8 cellular contexts compared by ENCODE assay signal in genomic region chr5:112522891-112523673, GRCh38.
DNase-seq lines count a peak whose midpoint lies in the region; ATAC-seq, FAIRE-seq and TF ChIP-seq lines count a peak whose summit lies in the region.
"Not testable (repeated sequence)": the region's sequence is repeated elsewhere in the genome, so short reads cannot be mapped to it uniquely, and the experiment has no call there.

No MANE protein-coding gene starts in this region.

- H3K36me3 ChIP-seq in WERI-Rb-1, spleen: not testable (repeated sequence)

- not testable (repeated sequence) for TF ChIP-seq POLR2A in GM12891 (IDR thresholded peaks at IDR 0.05; ENCODE audit: low read depth, low read length); spleen (IDR thresholded peaks at IDR 0.05)

- WGBS in spleen, 5 donors: 81 to 87% (median 82%) methylated on average over 8 to 9 of the region's 9 CpGs

- peak; percentile 95 for FAIRE-seq in GM12891 (lab: Jason Lieb, UNC)

- H3K27ac ChIP-seq in WERI-Rb-1 (peak overlapping the region; percentile 67), spleen (peak overlapping the region in 7 of 8 donors; percentile 63 to 89 (median 79))

- ATAC-seq in GM18909 (IDR thresholded peaks at IDR 0.05; ENCODE audit: poor library complexity, unreplicated experiment) (peak; percentile 72), GM21367 (IDR thresholded peaks at IDR 0.05; ENCODE audit: unreplicated experiment) (peak; percentile 58), HG02610 (IDR thresholded peaks at IDR 0.05; ENCODE audit: unreplicated experiment) (peak; percentile 80), HG03064 (IDR thresholded peaks at IDR 0.05; ENCODE audit: low read depth, unreplicated experiment) (peak; percentile 48), HG03520 (IDR thresholded peaks at IDR 0.05; ENCODE audit: unreplicated experiment) (peak; percentile 37)

- H3K4me1 ChIP-seq in spleen: peaks cover 0 to 50% (median 14%) of the 10 kb centered on the region in 6 donors

- not testable (repeated sequence) for H3K9me3 ChIP-seq in WERI-Rb-1 (ENCODE audit: severe bottlenecking); spleen

- H3K4me3 ChIP-seq in WERI-Rb-1 (ENCODE audit: low read depth, low read length): not testable (repeated sequence)
- H3K4me3 ChIP-seq in spleen: peak overlapping the region in 1 of 8 donors; percentile 59

- H3K27me3 ChIP-seq in WERI-Rb-1 (ENCODE audit: insufficient read depth, low read depth, severe bottlenecking); spleen (replicated peaks in 1 of 7): not testable (repeated sequence)

- not testable (repeated sequence) for DNase-seq in GM12891 (ENCODE audit: insufficient read length, low spot score)
- peak; percentile 82 for DNase-seq in WERI-Rb-1
- peak; percentile 71 for DNase-seq in spleen

- intact Hi-C loops in spleen (cut with DNase I; ENCODE audit: low total_unique reads): not testable (repeated sequence)

- TF ChIP-seq CTCF in WERI-Rb-1 (IDR thresholded peaks at IDR 0.05; ENCODE audit: low read depth, low read length): not testable (repeated sequence)
- peak in 1 of 11 experiments; percentile 0 for TF ChIP-seq CTCF in spleen (IDR thresholded peaks at IDR 0.05 in 8 of 11, conservative IDR thresholded peaks at IDR 0.05 in 3 of 11)
